Comparison of ENCODE assay signal across 19 cellular contexts in genomic region chr3:48318831-48319512, GRCh38. TPM values are rescaled to one million over a fixed set of nuclear protein-coding genes. Genes with fewer than 3 reads are reported as not detected.
DNase-seq lines count a peak whose midpoint lies in the region; ATAC-seq and TF ChIP-seq lines count a peak whose summit lies in the region.
"Had no signal": no experiment of that assay in that cellular context is flagged by ENCODE, and none has a peak within 500 bp of the region (broad histone marks: within the 10 kb centered on the region; RNA-seq: fewer than 3 reads in every experiment).

No MANE protein-coding gene starts in this region.

- POLR2A ChIA-PET in PC-9 (lab: Charles Lee; ENCODE audit: unreplicated experiment) = no interaction called here
- POLR2A ChIA-PET in CD8-positive, alpha-beta memory T cell (lab: Charles Lee) = no interaction called here

- BruUV-seq in PC-9 (replicated peaks; lab: Mats Ljungman, UMichigan) = no TSS peak

- H3K36me3 ChIP-seq in Loucy (ENCODE audit: insufficient read depth, low read length) (no peaks in the 10 kb centered on the region), PC-9 (ENCODE audit: low read depth) (no peaks in the 10 kb centered on the region), upper lobe of right lung (no peaks in the 10 kb centered on the region)
- no peaks in the 10 kb centered on the region for H3K36me3 ChIP-seq in CD8-positive, alpha-beta memory T cell (ENCODE audit: insufficient read depth, low read length)
- H3K36me3 ChIP-seq: SJSA1 had no signal

- no peaks in the 10 kb centered on the region for H3K9me2 ChIP-seq in Loucy (replicated peaks; ENCODE audit: low read depth, low read length)
- H3K9me2 ChIP-seq in PC-9 (ENCODE audit: insufficient read depth) = no peaks in the 10 kb centered on the region

- H3K9me3 ChIP-seq in Loucy (ENCODE audit: insufficient read depth, low read depth, low read length) (peaks cover 7% of the 10 kb centered on the region; the same call in 1 of the 2 replicates), PC-9 (ENCODE audit: insufficient read depth, low read depth) (peaks cover 9% of the 10 kb centered on the region; the same call in 1 of the 2 replicates), upper lobe of right lung (peaks cover 2% of the 10 kb centered on the region)
- peaks cover 7% of the 10 kb centered on the region for H3K9me3 ChIP-seq in CD8-positive, alpha-beta memory T cell (ENCODE audit: low read length)

- H3F3A ChIP-seq in Loucy (ENCODE audit: low read depth) (no peaks in the 10 kb centered on the region), PC-9 (ENCODE audit: insufficient read depth, low read depth) (no peaks in the 10 kb centered on the region)

- H3K4me3 Mint-ChIP-seq in dendritic cell treated with granulocyte-macrophage colony-stimulating factor and Interleukin-4, amounts not matched to agents 40 ng/mL and 50 ng/mL, for 4 days = no peak overlapping the region
- H3K4me3 Mint-ChIP-seq in CD8-positive, alpha-beta memory T cell = no peak overlapping the region
- H3K4me3 Mint-ChIP-seq: IgD-negative memory B cell had no signal

- DNase-seq in PC-9 = no peak
- no peak for DNase-seq in upper lobe of right lung
- DNase-seq in CD8-positive, alpha-beta memory T cell = no peak
- DNase-seq in ACHN = no peak
- DNase-seq: AML-193, Caco-2, GM23248, HCEC 1CT, NCI-H1417 treated with DMSO at 0.1 percent for 48 hours, NCI-H1930, NCI-H226, NCI-H524, SW 1271 had no signal

- H3K4me1 ChIP-seq in Loucy (ENCODE audit: insufficient read depth, low read length, poor library complexity, severe bottlenecking) (peaks cover 7% of the 10 kb centered on the region), PC-9 (replicated peaks; ENCODE audit: insufficient read depth) (no peaks in the 10 kb centered on the region), upper lobe of right lung (no peaks in the 10 kb centered on the region)
- no peaks in the 10 kb centered on the region for H3K4me1 ChIP-seq in CD8-positive, alpha-beta memory T cell (ENCODE audit: insufficient read depth, low read length)
- H3K4me1 ChIP-seq: SJSA1 had no signal

- H3K36me3 Mint-ChIP-seq in dendritic cell treated with granulocyte-macrophage colony-stimulating factor and Interleukin-4, amounts not matched to agents 40 ng/mL and 50 ng/mL, for 4 days (ENCODE audit: low read depth) = no peaks in the 10 kb centered on the region
- H3K36me3 Mint-ChIP-seq in CD8-positive, alpha-beta memory T cell = peaks cover 1 to 12% (median 6%) of the 10 kb centered on the region in 3 donors

- H3K4me2 ChIP-seq in Loucy (ENCODE audit: low read depth, low read length, poor library complexity, severe bottlenecking) = no peak overlapping the region
- H3K4me2 ChIP-seq in PC-9 = no peak overlapping the region

- no peak overlapping the region for H3K27ac ChIP-seq in PC-9
- no peak overlapping the region for H3K27ac ChIP-seq in upper lobe of right lung
- H3K27ac ChIP-seq in CD8-positive, alpha-beta memory T cell (ENCODE audit: low read depth, low read length) = no peak overlapping the region
- H3K27ac ChIP-seq: GM23248, SJSA1 had no signal

- intact Hi-C loops in PC-9 (cut with micrococcal nuclease; ENCODE audit: unreplicated experiment) (no loop called here), upper lobe of right lung (cut with DNase I) (no loop called here)
- intact Hi-C loops in dendritic cell treated with granulocyte-macrophage colony-stimulating factor and Interleukin-4, amounts not matched to agents 40 ng/mL and 50 ng/mL, for 4 days (cut with micrococcal nuclease) = no loop called here

- no peak overlapping the region for H3K9ac ChIP-seq in Loucy (ENCODE audit: low read depth, low read length, poor library complexity, severe bottlenecking)
- H3K9ac ChIP-seq: GM23248 had no signal

- in situ Hi-C loops in ACHN (cut with HindIII; ENCODE audit: low pct_ligation_motif_present, low pct_unique_long_range_greater_than_20kb, low sequenced_read_pairs) = no loop called here

- H2AFZ ChIP-seq in Loucy (ENCODE audit: low read length) = peak overlapping the region; percentile 80
- H2AFZ ChIP-seq in PC-9 = peak overlapping the region; percentile 62; the same call in 1 of the 2 replicates
- H2AFZ ChIP-seq: GM23248 had no signal

- H3K79me2 ChIP-seq in Loucy (ENCODE audit: insufficient read depth, low read length) = no peaks in the 10 kb centered on the region
- H3K79me2 ChIP-seq in PC-9 (ENCODE audit: low read depth) = no peaks in the 10 kb centered on the region

- ATAC-seq in upper lobe of right lung (peak; percentile 67), HG03521 (IDR thresholded peaks at IDR 0.05; ENCODE audit: unreplicated experiment) (no peak)
- ATAC-seq: Panc1 had no signal

- no peaks in the 10 kb centered on the region for H4K20me1 ChIP-seq in Loucy (ENCODE audit: insufficient read depth, low read length, poor library complexity, severe bottlenecking)
- no peaks in the 10 kb centered on the region for H4K20me1 ChIP-seq in PC-9 (ENCODE audit: insufficient read depth)

- H3K27ac Mint-ChIP-seq in dendritic cell treated with granulocyte-macrophage colony-stimulating factor and Interleukin-4, amounts not matched to agents 40 ng/mL and 50 ng/mL, for 4 days = peak overlapping the region; percentile 68
- no peak overlapping the region for H3K27ac Mint-ChIP-seq in CD8-positive, alpha-beta memory T cell

- no peaks in the 10 kb centered on the region for H3K27me3 ChIP-seq in Loucy (ENCODE audit: insufficient read depth, low read length, poor library complexity, severe bottlenecking)
- H3K27me3 ChIP-seq in PC-9 (ENCODE audit: insufficient read depth, low read depth) = no peaks in the 10 kb centered on the region
- H3K27me3 ChIP-seq in upper lobe of right lung = no peaks in the 10 kb centered on the region
- H3K27me3 ChIP-seq in CD8-positive, alpha-beta memory T cell (ENCODE audit: insufficient read depth, low read length, poor library complexity, severe bottlenecking) = no peaks in the 10 kb centered on the region
- H3K27me3 ChIP-seq: SJSA1 had no signal

- H3K9me3 Mint-ChIP-seq in dendritic cell treated with granulocyte-macrophage colony-stimulating factor and Interleukin-4, amounts not matched to agents 40 ng/mL and 50 ng/mL, for 4 days = no peaks in the 10 kb centered on the region
- H3K9me3 Mint-ChIP-seq in CD8-positive, alpha-beta memory T cell = peaks cover 23 to 28% (median 27%) of the 10 kb centered on the region in 5 donors

- no peaks in the 10 kb centered on the region for H3K27me3 Mint-ChIP-seq in dendritic cell treated with granulocyte-macrophage colony-stimulating factor and Interleukin-4, amounts not matched to agents 40 ng/mL and 50 ng/mL, for 4 days
- peaks cover 5 to 25% of the 10 kb centered on the region in 2 donors for H3K27me3 Mint-ChIP-seq in CD8-positive, alpha-beta memory T cell

- TF ChIP-seq CTCF in Loucy (conservative IDR thresholded peaks at IDR 0.05; ENCODE audit: low read length) (no peak), PC-9 (conservative IDR thresholded peaks at IDR 0.05) (no peak), upper lobe of right lung (IDR thresholded peaks at IDR 0.05) (no peak)

- peaks cover 13% of the 10 kb centered on the region for H3K4me1 Mint-ChIP-seq in dendritic cell treated with granulocyte-macrophage colony-stimulating factor and Interleukin-4, amounts not matched to agents 40 ng/mL and 50 ng/mL, for 4 days (ENCODE audit: low read depth)
- H3K4me1 Mint-ChIP-seq in CD8-positive, alpha-beta memory T cell = peaks cover 2 to 7% (median 6%) of the 10 kb centered on the region in 3 donors
- H3K4me1 Mint-ChIP-seq: IgD-negative memory B cell had no signal

- H3K4me3 ChIP-seq in Loucy (ENCODE audit: low read length, poor library complexity, severe bottlenecking) = no peak overlapping the region
- H3K4me3 ChIP-seq in PC-9 = no peak overlapping the region
- H3K4me3 ChIP-seq in upper lobe of right lung = no peak overlapping the region
- H3K4me3 ChIP-seq in CD8-positive, alpha-beta memory T cell (ENCODE audit: low read length) = no peak overlapping the region
- H3K4me3 ChIP-seq: GM23248, SJSA1 had no signal

- CTCF ChIA-PET in PC-9 (lab: Charles Lee) = no interaction called here
- CTCF ChIA-PET in CD8-positive, alpha-beta memory T cell (lab: Charles Lee) = interaction anchor here (1.4 kb wide), 1 partner anchor 82 kb away, joined by 3 read pairs; no protein-coding TSS in a partner anchor

RNA-seq across cellular contexts. Expression of gene SPINK8, which starts 14.5 kb away (rescaled TPM):
- total RNA-seq in PC-9 (2021) = not detected in 2 replicates
- not detected for total RNA-seq in upper lobe of right lung
- not detected for total RNA-seq in CD8-positive, alpha-beta memory T cell
- polyA plus RNA-seq in CD8-positive, alpha-beta memory T cell = not detected
- total RNA-seq: Caco-2, GM23248, SJSA1 had no signal
- polyA plus RNA-seq: GM23248, IgD-negative memory B cell had no signal

RNA-seq across cellular contexts. Expression of gene NME6, which starts 17.8 kb away (rescaled TPM):
- total RNA-seq in PC-9 (2021) = 38.3 and 42.8 TPM in 2 replicates
- 29.5 TPM for total RNA-seq in upper lobe of right lung
- total RNA-seq in CD8-positive, alpha-beta memory T cell = 10 to 100 TPM; 37.5 to 40.9 TPM
- polyA plus RNA-seq in CD8-positive, alpha-beta memory T cell = 69.3 TPM

RNA-seq across cellular contexts. Expression of gene FBXW12, which starts 53.0 kb away (rescaled TPM):
- total RNA-seq in PC-9 (2021) = not detected in 2 replicates
- total RNA-seq in upper lobe of right lung = not detected
- not detected for total RNA-seq in CD8-positive, alpha-beta memory T cell
- not detected for polyA plus RNA-seq in CD8-positive, alpha-beta memory T cell
- total RNA-seq: GM23248, SJSA1 had no signal
- polyA plus RNA-seq: GM23248, IgD-negative memory B cell had no signal
